17 cellular contexts compared by ENCODE assay signal in the genomic region with DNA sequence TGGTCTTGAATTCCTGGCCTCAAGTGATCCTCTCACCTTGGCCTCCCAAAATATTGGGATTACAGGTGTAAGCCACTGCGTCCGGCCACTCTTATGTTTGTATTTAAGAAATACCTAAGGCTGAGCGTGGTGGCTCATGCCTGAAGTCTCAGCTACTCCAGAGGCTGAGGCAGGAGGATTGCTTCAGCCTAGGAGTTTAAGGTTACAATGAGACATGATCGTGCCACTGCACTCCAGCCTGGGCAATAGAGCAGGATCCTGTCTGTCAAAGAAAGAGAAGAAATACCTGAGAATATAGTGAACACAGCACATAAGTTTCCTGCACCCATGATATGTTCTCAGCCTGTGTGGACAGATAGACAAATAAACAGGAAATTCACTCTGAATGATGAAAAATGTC. TPM values are rescaled to one million over a fixed set of nuclear protein-coding genes. Genes with fewer than 3 reads are reported as not detected.
DNase-seq lines count a peak whose midpoint lies in the region; ATAC-seq, FAIRE-seq and TF ChIP-seq lines count a peak whose summit lies in the region.
"Had no signal": no experiment of that assay in that cellular context is flagged by ENCODE, and none has a peak within 500 bp of the region (broad histone marks: within the 10 kb centered on the region; RNA-seq: fewer than 3 reads in every experiment).

No MANE protein-coding gene starts in this region.

- no peaks in the 10 kb centered on the region for H4K20me1 ChIP-seq in keratinocyte (ENCODE audit: control insufficient read depth, extremely low read depth, insufficient read depth, low read length)

- H3K27ac ChIP-seq in A549 (peak overlapping the region in 1 of 2 experiments; percentile 57; a peak in 3 of 6 replicates), C4-2B (peak overlapping the region; percentile 82), VCaP (peak overlapping the region; percentile 57), keratinocyte (ENCODE audit: control insufficient read depth, insufficient read depth, low read length) (no peak overlapping the region)

- FAIRE-seq in A549 (lab: Jason Lieb, UNC) (no peak), keratinocyte (lab: Jason Lieb, UNC) (no peak)
- FAIRE-seq: GM12878, GM18507 had no signal

- TF ChIP-seq POLR2A in A549 (IDR thresholded peaks at IDR 0.05; ENCODE audit: low read length), result no peak

- H2AFZ ChIP-seq in keratinocyte (ENCODE audit: control insufficient read depth, low read length), result peak overlapping the region; percentile 16

- DNase-seq in A549 (ENCODE audit: low read depth in 1 of 2, low spot score in 1 of 2) (no peak), keratinocyte (ENCODE audit: low read depth, low spot score) (no peak), GM10266 (ENCODE audit: extremely low spot score) (no peak), NCI-H2196 (lab: John Stamatoyannopoulos, UW; ENCODE audit: unreplicated experiment) (no peak)
- no peak for DNase-seq in activated CD4-positive, CD25-positive, alpha-beta regulatory T cell treated with anti-CD3 and anti-CD28 coated beads, Interleukin-2, amount 50 U/mL, for 72 hours
- DNase-seq: MM.1S, NCI-H1105, NCI-H187, NCI-H446, NCI-H748 treated with DMSO at 0.1 percent for 48 hours had no signal

- 86% methylated on average over 4 of the region's 4 CpGs for WGBS in A549 (ENCODE audit: missing lambda C conversion rate)

- H3K4me3 ChIP-seq in A549 (no peak overlapping the region), keratinocyte (ENCODE audit: control insufficient read depth in 2 of 3, extremely low read depth in 1 of 3, insufficient read depth in 2 of 3, low read depth in 1 of 3, low read length in 3 of 3) (no peak overlapping the region)
- H3K4me3 ChIP-seq: GM12878 had no signal

- H3K9me3 ChIP-seq in A549, result no peaks in the 10 kb centered on the region
- H3K9me3 ChIP-seq in keratinocyte (ENCODE audit: control insufficient read depth, low read depth, low read length), result no peaks in the 10 kb centered on the region
- H3K9me3 ChIP-seq: Caco-2 had no signal

- H3K79me2 ChIP-seq in keratinocyte (ENCODE audit: control insufficient read depth, insufficient read depth, low read length), result no peaks in the 10 kb centered on the region

- no peak for ATAC-seq in A549
- ATAC-seq: GM12878, HCT116 had no signal

- dilution Hi-C loops in keratinocyte (cut with MboI; ENCODE audit: extremely low pct_ligation_motif_present, low sequenced_read_pairs), result no loop called here

- H3K27me3 ChIP-seq in keratinocyte (ENCODE audit: control insufficient read depth, extremely low read depth, insufficient read depth, low read length), result no peaks in the 10 kb centered on the region

- no peak overlapping the region for H3K9ac ChIP-seq in keratinocyte (ENCODE audit: control insufficient read depth, extremely low read depth, insufficient read depth, low read length)

- TF ChIP-seq RAD21 in A549 (conservative IDR thresholded peaks at IDR 0.05 in 1 of 2, IDR thresholded peaks at IDR 0.05 in 1 of 2), result no peak

- no peak for TF ChIP-seq EP300 in A549 (IDR thresholded peaks at IDR 0.05)

- no peak for TF ChIP-seq CTCF in A549 (IDR thresholded peaks at IDR 0.05)
- TF ChIP-seq CTCF in C4-2B (conservative IDR thresholded peaks at IDR 0.05), result no peak
- TF ChIP-seq CTCF in VCaP (conservative IDR thresholded peaks at IDR 0.05), result no peak
- TF ChIP-seq CTCF in keratinocyte (optimal IDR thresholded peaks at IDR 0.05 in 1 of 3, IDR thresholded peaks at IDR 0.05 in 1 of 3, conservative IDR thresholded peaks at IDR 0.05 in 1 of 3; ENCODE audit: extremely low read depth in 1 of 3, insufficient read depth in 2 of 3, low read length in 3 of 3), result no peak
- TF ChIP-seq CTCF in GM10266 (IDR thresholded peaks at IDR 0.05; ENCODE audit: control insufficient read depth, insufficient read depth, low read depth, missing control alignments), result no peak

- H3K9me1 ChIP-seq in keratinocyte (ENCODE audit: control insufficient read depth, extremely low read depth, insufficient read depth, low read length), result no peaks in the 10 kb centered on the region

- POLR2A ChIA-PET in A549 (lab: Yijun Ruan, JAX), result no interaction called here

- H3K4me1 ChIP-seq in A549, result peaks cover 27% of the 10 kb centered on the region
- H3K4me1 ChIP-seq in keratinocyte (ENCODE audit: control insufficient read depth, extremely low read depth, insufficient read depth, low read length), result peaks cover 22% of the 10 kb centered on the region
- H3K4me1 ChIP-seq: Caco-2 had no signal

- peak overlapping the region; percentile 49 for H3K4me2 ChIP-seq in A549
- H3K4me2 ChIP-seq in keratinocyte (ENCODE audit: control insufficient read depth, extremely low read depth, insufficient read depth, low read depth, low read length), result no peak overlapping the region

- CTCF ChIA-PET in A549 (lab: Yijun Ruan, JAX), result interaction anchor here (0.6 to 22.4 kb wide), 4 partner anchors 11 to 215 kb away, joined by 3 to 450 read pairs (median 4); a partner anchor contains a TSS

- H3K36me3 ChIP-seq in keratinocyte (ENCODE audit: control insufficient read depth in 2 of 2, extremely low read depth in 1 of 2, insufficient read depth in 2 of 2, low read length in 2 of 2), result no peaks in the 10 kb centered on the region

TF ChIP-seq in A549, 52 proteins besides CTCF, POLR2A, EP300 and RAD21 (continues in another document):
- no peak for TF ChIP-seq CBX2 (IDR thresholded peaks at IDR 0.05; ENCODE audit: borderline replicate concordance, low read depth)
- no peak for TF ChIP-seq ZSCAN20 (CRISPR knock-in tag; IDR thresholded peaks at IDR 0.05)
- no peak for TF ChIP-seq EHMT2 (IDR thresholded peaks at IDR 0.05; ENCODE audit: low read depth)
- TF ChIP-seq MAZ (IDR thresholded peaks at IDR 0.05; ENCODE audit: borderline replicate concordance, low read depth, low read length), result no peak
- no peak for TF ChIP-seq CBX8 (IDR thresholded peaks at IDR 0.05)
- TF ChIP-seq CEBPB (IDR thresholded peaks at IDR 0.05), result no peak
- no peak for TF ChIP-seq POLR2AphosphoS2 (conservative IDR thresholded peaks at IDR 0.05; ENCODE audit: low read length)
- no peak for TF ChIP-seq RNF2 (IDR thresholded peaks at IDR 0.05; ENCODE audit: borderline replicate concordance, low read depth)
- no peak for TF ChIP-seq JUN (IDR thresholded peaks at IDR 0.05)
- TF ChIP-seq HDAC2 (IDR thresholded peaks at IDR 0.05), result no peak

RNA-seq across cellular contexts. Expression of a gene that starts 13.9 kb away (rescaled TPM):
- polyA plus RNA-seq in A549 (2011; rRNA removed) (0.09 and 0.12 TPM in 2 replicates), A549 (2017; fragmentation: RNase III; extraction: RNeasy Plus Mini Kit Qiagen cat#74134 plus additional on column Dnase treatment) (0.06 to 0.34 TPM (median 0.24 TPM) in 3 replicates), keratinocyte (0.18 to 1.1 TPM (median 0.68 TPM) in 3 replicates)
- polyA plus RNA-seq in A549 (2012; cell fraction: cytosol; rRNA removed), result 0.14 and 0.16 TPM in 2 replicates
- 0.43 and 0.44 TPM in 2 replicates for polyA plus RNA-seq in A549 (2012; cell fraction: nucleus; rRNA removed)
- polyA minus RNA-seq in A549 (2011; rRNA and poly(A)+ RNA removed), result 0.21 TPM in 1 of 2 replicates, not detected in the other
- polyA plus RNA-seq in keratinocyte (2011; ENCODE audit: low read depth), result 0.19 TPM
- 0.11 and 0.26 TPM in 2 replicates for polyA plus RNA-seq in keratinocyte (2011; cell fraction: cytosol; rRNA removed)
- polyA plus RNA-seq in keratinocyte (2011; cell fraction: nucleus; rRNA removed), result 0.75 and 1.3 TPM in 2 replicates
- polyA plus RNA-seq in keratinocyte (2012; ENCODE audit: low replicate concordance), result 0.30 and 3.1 TPM in 2 replicates
- polyA minus RNA-seq in keratinocyte, result 0.06 to 1.7 TPM (median 0.40 TPM) in 3 replicates
- 1.2 TPM for polyA minus RNA-seq in keratinocyte (2011; cell fraction: cytosol; rRNA and poly(A)+ RNA removed)
- polyA minus RNA-seq in keratinocyte (2011; cell fraction: nucleus; rRNA and poly(A)+ RNA removed), result 0.85 and 1.4 TPM in 2 replicates

RNA-seq across cellular contexts. Expression of a gene that starts 22.8 kb away (rescaled TPM):
- polyA plus RNA-seq in A549 (2011; rRNA removed) (7.3 and 8.4 TPM in 2 replicates), A549 (2017; fragmentation: RNase III; extraction: RNeasy Plus Mini Kit Qiagen cat#74134 plus additional on column Dnase treatment) (9.1 to 10.3 TPM (median 9.3 TPM) in 3 replicates), keratinocyte (5.8 to 9.1 TPM (median 6.8 TPM) in 3 replicates)
- 15.0 and 17.8 TPM in 2 replicates for polyA plus RNA-seq in A549 (2012; cell fraction: cytosol; rRNA removed)
- 58.4 and 78.4 TPM in 2 replicates for polyA plus RNA-seq in A549 (2012; cell fraction: nucleus; rRNA removed)
- 22.3 and 31.1 TPM in 2 replicates for polyA minus RNA-seq in A549 (2011; rRNA and poly(A)+ RNA removed)
- polyA plus RNA-seq in keratinocyte (2011; ENCODE audit: low read depth), result 2.8 TPM
- 3.7 and 6.4 TPM in 2 replicates for polyA plus RNA-seq in keratinocyte (2011; cell fraction: cytosol; rRNA removed)
- 25.7 and 32.3 TPM in 2 replicates for polyA plus RNA-seq in keratinocyte (2011; cell fraction: nucleus; rRNA removed)
- 10.8 and 11.8 TPM in 2 replicates for polyA plus RNA-seq in keratinocyte (2012; ENCODE audit: low replicate concordance)
- 11.4 to 39.2 TPM (median 18.8 TPM) in 3 replicates for polyA minus RNA-seq in keratinocyte
- 7.9 TPM for polyA minus RNA-seq in keratinocyte (2011; cell fraction: cytosol; rRNA and poly(A)+ RNA removed)
- polyA minus RNA-seq in keratinocyte (2011; cell fraction: nucleus; rRNA and poly(A)+ RNA removed), result 20.3 and 26.6 TPM in 2 replicates

RNA-seq across cellular contexts. Expression of a gene that starts 34.3 kb away (rescaled TPM):
- polyA plus RNA-seq in A549 (2011; rRNA removed) (3.0 and 3.5 TPM in 2 replicates), A549 (2017; fragmentation: RNase III; extraction: RNeasy Plus Mini Kit Qiagen cat#74134 plus additional on column Dnase treatment) (10.8 to 11.7 TPM (median 11.5 TPM) in 3 replicates), keratinocyte (0.42 to 1.0 TPM in 2 of 3 replicates, not detected in the other)
- 12.7 and 14.6 TPM in 2 replicates for polyA plus RNA-seq in A549 (2012; cell fraction: cytosol; rRNA removed)
- polyA plus RNA-seq in A549 (2012; cell fraction: nucleus; rRNA removed), result 6.4 and 6.7 TPM in 2 replicates
- polyA minus RNA-seq in A549 (2011; rRNA and poly(A)+ RNA removed), result 2.9 and 4.9 TPM in 2 replicates
- polyA plus RNA-seq in keratinocyte (2011; ENCODE audit: low read depth), result not detected
- 1.2 and 1.7 TPM in 2 replicates for polyA plus RNA-seq in keratinocyte (2011; cell fraction: cytosol; rRNA removed)
- 0.27 and 0.84 TPM in 2 replicates for polyA plus RNA-seq in keratinocyte (2011; cell fraction: nucleus; rRNA removed)
- polyA plus RNA-seq in keratinocyte (2012; ENCODE audit: low replicate concordance), result 2.0 TPM in 1 of 2 replicates, not detected in the other
- 0.29 TPM in 1 of 3 replicates, not detected in the others for polyA minus RNA-seq in keratinocyte
- polyA minus RNA-seq in keratinocyte (2011; cell fraction: cytosol; rRNA and poly(A)+ RNA removed), result not detected
- polyA minus RNA-seq in keratinocyte (2011; cell fraction: nucleus; rRNA and poly(A)+ RNA removed), result 0.93 TPM in 1 of 2 replicates, not detected in the other
- polyA plus RNA-seq: CD14-positive monocyte had no signal
